In the genomic region with DNA sequence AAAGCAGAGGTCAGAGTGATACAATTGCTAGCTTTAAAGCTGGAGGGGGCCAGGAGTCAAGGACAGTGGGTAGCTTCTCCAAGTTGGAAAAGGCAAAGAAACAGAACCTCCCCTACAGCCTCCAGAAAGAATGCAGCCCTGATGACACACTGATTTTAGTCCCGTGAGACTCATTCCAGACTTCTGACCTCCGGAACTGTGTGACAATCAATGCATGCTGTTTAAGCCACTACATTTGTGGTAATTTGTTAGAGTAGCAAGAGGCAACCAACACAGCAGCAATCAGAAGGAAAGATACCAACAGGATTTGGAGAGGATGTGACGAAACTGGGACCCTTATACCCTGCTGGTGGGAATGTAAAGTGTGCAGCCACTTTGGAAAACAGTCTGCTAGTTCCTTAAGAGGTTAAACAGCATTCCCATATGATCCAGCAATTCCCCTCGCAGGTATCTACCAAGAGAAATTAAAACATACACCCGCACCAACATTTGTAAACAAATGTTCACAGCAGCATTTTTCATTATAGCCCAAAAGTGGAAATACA, we compare ENCODE assay signal across 22 cellular contexts.
A peak's percentile ranks its signal among the peaks of the same experiment; 100 is the strongest.
DNase-seq lines count a peak whose midpoint lies in the region; FAIRE-seq and TF ChIP-seq lines count a peak whose summit lies in the region.
"Had no signal": no experiment of that assay in that cellular context is flagged by ENCODE, and none has a peak within 500 bp of the region (broad histone marks: within the 10 kb centered on the region; RNA-seq: fewer than 3 reads in every experiment).

No MANE protein-coding gene starts in this region.

- H3K56ac ChIP-seq in H9 (ENCODE audit: insufficient read length, low read depth, low read length) = no peak overlapping the region

- H3K4me1 Mint-ChIP-seq in H9 = peaks cover 31 to 46% of the 10 kb centered on the region in 2 experiments
- H3K4me1 Mint-ChIP-seq in glutamatergic neuron (ENCODE audit: low read depth, unreplicated experiment) = peaks cover 4% of the 10 kb centered on the region
- H3K4me1 Mint-ChIP-seq: B cell; CD4-positive, CD25-positive, alpha-beta regulatory T cell had no signal

- DNase-seq in H9 (no peak), SK-MEL-5 (ENCODE audit: low read depth, low spot score) (peak; percentile 52), mesenchymal stem cell (peak; percentile 1), substantia nigra (lab: John Stamatoyannopoulos, UW) (no peak), RWPE1 (ENCODE audit: low spot score) (no peak), RCC 7860 (ENCODE audit: low spot score) (no peak), glutamatergic neuron (no peak)
- DNase-seq: Caco-2; CD4-positive, CD25-positive, alpha-beta regulatory T cell; KG1; MV-4-11; NCI-H1417 treated with DMSO at 0.1 percent for 48 hours; NCI-H187 treated with DMSO at 0.1 percent for 48 hours; NCI-H2227 treated with DMSO at 0.1 percent for 48 hours; NCI-H510A treated with DMSO at 0.1 percent for 48 hours; NCI-H774; PC-3; Right ventricle myocardium superior had no signal

- H2BK120ac ChIP-seq in H9 (ENCODE audit: low read depth, low read length, poor library complexity, severe bottlenecking) = no peak overlapping the region
- no peak overlapping the region for H2BK120ac ChIP-seq in mesenchymal stem cell (ENCODE audit: low read depth, low read length)

- FAIRE-seq in RCC 7860 (lab: Jason Lieb, UNC) = no peak
- FAIRE-seq: G401.6 had no signal

- H3K79me1 ChIP-seq in H9 (ENCODE audit: insufficient read depth, low read depth, low read length, poor library complexity, severe bottlenecking) (no peaks in the 10 kb centered on the region), mesenchymal stem cell (replicated peaks; ENCODE audit: low read length, poor library complexity, severe bottlenecking) (peaks cover 2% of the 10 kb centered on the region)

- H2BK15ac ChIP-seq in H9 (ENCODE audit: low read depth, low read length) (no peak overlapping the region), mesenchymal stem cell (ENCODE audit: low read depth, poor library complexity, severe bottlenecking) (no peak overlapping the region)

- H2BK20ac ChIP-seq in H9 (ENCODE audit: low read depth, low read length, poor library complexity, severe bottlenecking) = no peak overlapping the region

- no peak overlapping the region for H4K5ac ChIP-seq in H9 (ENCODE audit: insufficient read length, low read depth, low read length)

- WGBS in H9 (ENCODE audit: extremely low coverage, insufficient read length, low lambda C conversion rate) = no CpG with 5 or more reads among the region's 5 CpGs
- 53% methylated on average over 5 of the region's 5 CpGs for WGBS in mesenchymal stem cell

- no peak overlapping the region for H3K4me3 Mint-ChIP-seq in H9
- no peak overlapping the region for H3K4me3 Mint-ChIP-seq in glutamatergic neuron (ENCODE audit: unreplicated experiment)
- H3K4me3 Mint-ChIP-seq: B cell; CD4-positive, CD25-positive, alpha-beta regulatory T cell; GM23338 had no signal

- H3K36me3 Mint-ChIP-seq in H9 (ENCODE audit: insufficient read depth in 1 of 3, low read depth in 3 of 3) = no peaks in the 10 kb centered on the region
- no peaks in the 10 kb centered on the region for H3K36me3 Mint-ChIP-seq in glutamatergic neuron (ENCODE audit: unreplicated experiment)
- H3K36me3 Mint-ChIP-seq: CD4-positive, CD25-positive, alpha-beta regulatory T cell had no signal

- H3K79me2 ChIP-seq in H9 (ENCODE audit: insufficient read depth, low read length) = no peaks in the 10 kb centered on the region

- H4K91ac ChIP-seq in H9 (ENCODE audit: insufficient read length, low read depth, low read length) = no peak overlapping the region
- no peak overlapping the region for H4K91ac ChIP-seq in mesenchymal stem cell (ENCODE audit: low read length)

- H3K27me3 Mint-ChIP-seq in H9 (ENCODE audit: low read depth) (peaks cover 24% of the 10 kb centered on the region), glutamatergic neuron (ENCODE audit: unreplicated experiment) (peaks cover 5% of the 10 kb centered on the region)

- CTCF ChIA-PET in RWPE1 (lab: Yijun Ruan, JAX) = interaction anchor here (0.7 kb wide), 1 partner anchor 20 kb away, joined by 3 read pairs; no protein-coding TSS in a partner anchor

- in situ Hi-C loops in SK-MEL-5 (cut with HindIII; ENCODE audit: low pct_unique_long_range_greater_than_20kb, low sequenced_read_pairs) = no loop called here

- H3K4ac ChIP-seq in H9 (ENCODE audit: low read depth, low read length) = no peak overlapping the region
- no peak overlapping the region for H3K4ac ChIP-seq in mesenchymal stem cell (ENCODE audit: low read depth in 1 of 2, low read length in 2 of 2)

- H4K8ac ChIP-seq in H9 (replicated peaks; ENCODE audit: insufficient read length, low read depth, low read length) = no peak overlapping the region
- H4K8ac ChIP-seq in mesenchymal stem cell (ENCODE audit: low read length) = no peak overlapping the region

- H3K18ac ChIP-seq in H9 (ENCODE audit: insufficient read length, low read depth, low read length) (no peak overlapping the region), mesenchymal stem cell (ENCODE audit: low read depth in 1 of 2, low read length in 2 of 2) (no peak overlapping the region)

- H3K27me3 ChIP-seq in H9 (ENCODE audit: insufficient read depth, low read length) = no peaks in the 10 kb centered on the region
- peaks cover 34% of the 10 kb centered on the region in 2 experiments for H3K27me3 ChIP-seq in mesenchymal stem cell (ENCODE audit: control insufficient read depth in 1 of 2, insufficient read depth in 1 of 2, low read length in 2 of 2)

- H3K9me3 Mint-ChIP-seq in H9 = peaks cover 0 to 7% of the 10 kb centered on the region in 2 experiments; a peak in 1 of 5 replicates
- peaks cover 3% of the 10 kb centered on the region for H3K9me3 Mint-ChIP-seq in glutamatergic neuron (ENCODE audit: unreplicated experiment)
- H3K9me3 Mint-ChIP-seq: GM23338 had no signal

- H3K9me3 ChIP-seq in H9 (ENCODE audit: control insufficient read depth, low read depth, low read length) (no peaks in the 10 kb centered on the region), mesenchymal stem cell (ENCODE audit: control insufficient read depth, low read length) (peaks cover 4% of the 10 kb centered on the region)

- no peak overlapping the region for H3K27ac Mint-ChIP-seq in H9
- H3K27ac Mint-ChIP-seq in glutamatergic neuron (ENCODE audit: unreplicated experiment) = no peak overlapping the region
- H3K27ac Mint-ChIP-seq: B cell, GM23338 had no signal

- H3K4me1 ChIP-seq in H9 (ENCODE audit: insufficient read depth, low read length) = peaks cover 3% of the 10 kb centered on the region; the same call in 1 of the 2 replicates
- H3K4me1 ChIP-seq in mesenchymal stem cell (ENCODE audit: control insufficient read depth, insufficient read depth, low read depth, low read length) = no peaks in the 10 kb centered on the region
- H3K4me1 ChIP-seq: Caco-2 had no signal

- TF ChIP-seq CTCF in H9 (conservative IDR thresholded peaks at IDR 0.05) = peak; percentile 34; the same call in 2 of the 3 replicates
- TF ChIP-seq CTCF in RWPE1 (conservative IDR thresholded peaks at IDR 0.05; ENCODE audit: low read depth) = no peak
- no peak for TF ChIP-seq CTCF in glutamatergic neuron (IDR thresholded peaks at IDR 0.05; ENCODE audit: partially characterized antibody, unreplicated experiment)

- no peaks in the 10 kb centered on the region for H3K23me2 ChIP-seq in H9 (ENCODE audit: insufficient read length, low read depth, low read length, poor library complexity, severe bottlenecking)

- no peak overlapping the region for H2BK5ac ChIP-seq in H9 (ENCODE audit: insufficient read length, low read length)
- no peak overlapping the region for H2BK5ac ChIP-seq in mesenchymal stem cell (ENCODE audit: low read depth, low read length, poor library complexity, severe bottlenecking)

- H3K4me2 ChIP-seq in H9 (ENCODE audit: insufficient read depth, insufficient read length, low read length) (no peak overlapping the region), mesenchymal stem cell (ENCODE audit: low read length, poor library complexity, severe bottlenecking) (no peak overlapping the region)
- H3K4me2 ChIP-seq: GM23338 had no signal

- H2AK5ac ChIP-seq in H9 (ENCODE audit: insufficient read length, low read length) (no peak overlapping the region), mesenchymal stem cell (ENCODE audit: low read length, severe bottlenecking) (no peak overlapping the region)

- H3K9ac ChIP-seq in H9 (ENCODE audit: extremely low read depth, insufficient read length, low read length) (no peak overlapping the region), mesenchymal stem cell (ENCODE audit: low read length) (no peak overlapping the region)

- H4K20me1 ChIP-seq in H9 (ENCODE audit: control insufficient read depth, insufficient read depth, insufficient read length) = no peaks in the 10 kb centered on the region

- POLR2A ChIA-PET in RWPE1 (lab: Yijun Ruan, JAX; ENCODE audit: low non-redundant PET) = no interaction called here

- no peak overlapping the region for H3K4me3 ChIP-seq in mesenchymal stem cell (ENCODE audit: insufficient read depth in 1 of 2, low read depth in 1 of 2, low read length in 2 of 2)
- H3K4me3 ChIP-seq: GM23338, SK-N-MC had no signal

- H2AFZ ChIP-seq in H9 (ENCODE audit: low read length) (no peak overlapping the region), mesenchymal stem cell (ENCODE audit: low read depth, low read length) (no peak overlapping the region)
- H2AFZ ChIP-seq: GM23338 had no signal

- no peak overlapping the region for H3K23ac ChIP-seq in H9 (ENCODE audit: insufficient read length, low read depth, low read length)
- H3K23ac ChIP-seq in mesenchymal stem cell (ENCODE audit: low read length in 2 of 2) = no peak overlapping the region

- H3K14ac ChIP-seq in H9 (ENCODE audit: insufficient read depth, low read length) = no peak overlapping the region
- H3K14ac ChIP-seq in mesenchymal stem cell (ENCODE audit: low read length in 2 of 2) = no peak overlapping the region

- H3K27ac ChIP-seq in H9 (ENCODE audit: insufficient read length, low read depth, low read length) (no peak overlapping the region), mesenchymal stem cell (ENCODE audit: low read length, poor library complexity, severe bottlenecking) (no peak overlapping the region), substantia nigra (ENCODE audit: low read depth, low read length, poor library complexity, severe bottlenecking) (peak overlapping the region; percentile 4), RWPE1 (no peak overlapping the region)
- H3K27ac ChIP-seq: SK-N-MC had no signal

- no peak overlapping the region for H3T11ph ChIP-seq in H9 (ENCODE audit: low read length)

- H3K36me3 ChIP-seq in mesenchymal stem cell (ENCODE audit: control insufficient read depth in 1 of 2, insufficient read depth in 2 of 2, low read depth in 1 of 2, low read length in 2 of 2) = no peaks in the 10 kb centered on the region

- H2BK12ac ChIP-seq in H9 (ENCODE audit: insufficient read length, low read depth, low read length) = no peak overlapping the region
- no peak overlapping the region for H2BK12ac ChIP-seq in mesenchymal stem cell (ENCODE audit: low read length in 2 of 2)

Comparison
In these comparisons a context has a peak if more than half of its experiments do, and no peak if none do; other contexts are left out.
1. DNase-seq: peak in SK-MEL-5 (single experiment) and mesenchymal stem cell (single experiment); none in H9 (single experiment), substantia nigra (0 of 49), RWPE1 (single experiment), RCC 7860 (single experiment) and glutamatergic neuron (single experiment).